ENCODE assay signal across 1 cellular context in the genomic region with DNA sequence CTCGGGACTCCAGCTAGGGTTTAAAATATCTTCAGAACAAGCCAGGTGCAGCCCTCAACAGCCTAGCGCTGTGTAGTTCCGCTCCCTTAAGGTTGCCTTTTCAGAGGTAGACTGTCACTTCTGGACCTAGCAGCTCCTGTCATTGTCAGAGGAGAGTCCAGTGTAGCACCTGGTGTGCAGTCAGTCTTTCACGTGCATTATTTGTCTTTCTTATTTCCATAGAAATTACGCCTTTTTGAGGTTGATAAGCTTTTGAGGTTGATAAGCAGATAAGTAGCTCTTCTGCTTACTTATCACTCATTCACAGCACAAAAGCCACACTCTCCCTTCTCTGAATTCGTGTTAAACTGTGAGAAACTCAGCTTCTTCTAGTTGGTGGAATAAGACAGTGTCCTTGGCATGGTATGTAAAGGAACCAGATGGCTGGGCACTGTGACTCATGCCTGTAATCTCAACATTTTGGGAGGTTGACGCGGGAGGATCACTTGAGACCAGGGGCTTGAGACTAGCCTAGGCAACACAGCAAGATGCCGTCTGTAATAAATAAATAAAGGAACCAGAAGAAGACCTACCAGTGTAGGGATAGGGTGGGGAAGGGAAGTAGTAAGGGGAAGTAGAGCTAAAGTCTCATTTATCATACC.
TF ChIP-seq lines count a peak whose summit lies in the region.

No MANE protein-coding gene starts in this region.

TF ChIP-seq in K562, 482 proteins besides CTCF, POLR2A, EP300 and RAD21 (continued from another document and continues in another):
- TF ChIP-seq ZNF398 (CRISPR knock-in tag; IDR thresholded peaks at IDR 0.05) (no peak), HDAC3 (IDR thresholded peaks at IDR 0.05; ENCODE audit: borderline replicate concordance, partially characterized antibody) (peak; percentile 60), EZH2 (IDR thresholded peaks at IDR 0.05; ENCODE audit: borderline replicate concordance, low read depth, low read length) (no peak), JUND (IDR thresholded peaks at IDR 0.05; ENCODE audit: borderline replicate concordance, low read depth, low read length) (peak; percentile 85), JUND (tag; IDR thresholded peaks at IDR 0.05; ENCODE audit: borderline replicate concordance, low read depth, low read length) (peak; percentile 75; the same call in 2 of the 3 replicates), ZNF232 (CRISPR knock-in tag; IDR thresholded peaks at IDR 0.05) (no peak), ARID1B (IDR thresholded peaks at IDR 0.05) (peak; percentile 95), ZNF512 (tag; IDR thresholded peaks at IDR 0.05) (no peak), ZKSCAN8 (CRISPR knock-in tag; IDR thresholded peaks at IDR 0.05) (no peak), MYC (IDR thresholded peaks at IDR 0.05; ENCODE audit: low read depth, low read length) (peak; percentile 55), MYC (CRISPR knock-in tag; IDR thresholded peaks at IDR 0.05; ENCODE audit: borderline replicate concordance, low read depth) (no peak), DACH1 (IDR thresholded peaks at IDR 0.05; ENCODE audit: partially characterized antibody) (peak; percentile 32), TAF9B (IDR thresholded peaks at IDR 0.05; ENCODE audit: partially characterized antibody) (no peak), SIRT6 (IDR thresholded peaks at IDR 0.05; ENCODE audit: low read depth, low read length) (no peak), MAFF (IDR thresholded peaks at IDR 0.05; ENCODE audit: low read length) (no peak), IRF1 (CRISPR knock-in tag; IDR thresholded peaks at IDR 0.05; ENCODE audit: borderline replicate concordance) (no peak), ZNF274 (IDR thresholded peaks at IDR 0.05; ENCODE audit: borderline replicate concordance, low read depth, low read length) (no peak), HSF4 (CRISPR knock-in tag; IDR thresholded peaks at IDR 0.05; ENCODE audit: borderline replicate concordance) (peak; percentile 14; the same call in 1 of the 2 replicates), CLOCK (CRISPR knock-in tag; IDR thresholded peaks at IDR 0.05; ENCODE audit: borderline replicate concordance) (no peak), THAP7 (CRISPR knock-in tag; IDR thresholded peaks at IDR 0.05) (no peak), DMBX1 (CRISPR knock-in tag; IDR thresholded peaks at IDR 0.05; ENCODE audit: borderline replicate concordance) (0 out of 2 replicates have a peak, but pooled peaks have one; percentile 34), ZNF561 (CRISPR knock-in tag; conservative IDR thresholded peaks at IDR 0.05) (no peak), HDAC2 (IDR thresholded peaks at IDR 0.05) (peak; percentile 39; the same call in 1 of the 2 replicates), STAG1 (CRISPR knock-in tag; IDR thresholded peaks at IDR 0.05; ENCODE audit: borderline replicate concordance) (no peak), ZNF830 (CRISPR knock-in tag; IDR thresholded peaks at IDR 0.05) (no peak), ELK3 (CRISPR knock-in tag; IDR thresholded peaks at IDR 0.05) (no peak), TEAD2 (tag; IDR thresholded peaks at IDR 0.05) (no peak), THRAP3 (IDR thresholded peaks at IDR 0.05; ENCODE audit: borderline replicate concordance) (no peak), MECOM (CRISPR knock-in tag; IDR thresholded peaks at IDR 0.05) (peak; percentile 93), ZNF511 (CRISPR knock-in tag; IDR thresholded peaks at IDR 0.05) (no peak), ARNT (IDR thresholded peaks at IDR 0.05) (0 out of 4 replicates have a peak, but pooled peaks of 1 of the 2 experiments have one; percentile 35), FOXK2 (conservative IDR thresholded peaks at IDR 0.05 in 1 of 2, IDR thresholded peaks at IDR 0.05 in 1 of 2; ENCODE audit: low read depth in 2 of 2) (0 out of 4 replicates have a peak, but pooled peaks of 1 of the 2 experiments have one; percentile 8), SMAD4 (CRISPR knock-in tag; conservative IDR thresholded peaks at IDR 0.05) (peak; percentile 76), MNT (conservative IDR thresholded peaks at IDR 0.05) (peak in 1 of 2 experiments; percentile 66; a peak in 3 of 4 replicates), BMI1 (IDR thresholded peaks at IDR 0.05; ENCODE audit: low read length) (no peak), SAFB (IDR thresholded peaks at IDR 0.05; ENCODE audit: borderline replicate concordance, low read depth, low read length) (no peak), LEF1 (IDR thresholded peaks at IDR 0.05) (peak; percentile 21; the same call in 1 of the 2 replicates), ZBTB7A (IDR thresholded peaks at IDR 0.05; ENCODE audit: borderline replicate concordance, control insufficient read depth, low read depth, low read length) (no peak), CTBP1 (IDR thresholded peaks at IDR 0.05; ENCODE audit: borderline replicate concordance) (peak; percentile 80; the same call in 1 of the 2 replicates), TGIF2 (CRISPR knock-in tag; IDR thresholded peaks at IDR 0.05) (0 out of 2 replicates have a peak, but pooled peaks have one; percentile 23), KLF6 (CRISPR knock-in tag; IDR thresholded peaks at IDR 0.05; ENCODE audit: borderline replicate concordance) (no peak), ELF1 (tag; IDR thresholded peaks at IDR 0.05) (no peak), CBFB (CRISPR knock-in tag; IDR thresholded peaks at IDR 0.05) (0 out of 2 replicates have a peak, but pooled peaks have one; percentile 26)
- TF ChIP-seq, protein P1, sequence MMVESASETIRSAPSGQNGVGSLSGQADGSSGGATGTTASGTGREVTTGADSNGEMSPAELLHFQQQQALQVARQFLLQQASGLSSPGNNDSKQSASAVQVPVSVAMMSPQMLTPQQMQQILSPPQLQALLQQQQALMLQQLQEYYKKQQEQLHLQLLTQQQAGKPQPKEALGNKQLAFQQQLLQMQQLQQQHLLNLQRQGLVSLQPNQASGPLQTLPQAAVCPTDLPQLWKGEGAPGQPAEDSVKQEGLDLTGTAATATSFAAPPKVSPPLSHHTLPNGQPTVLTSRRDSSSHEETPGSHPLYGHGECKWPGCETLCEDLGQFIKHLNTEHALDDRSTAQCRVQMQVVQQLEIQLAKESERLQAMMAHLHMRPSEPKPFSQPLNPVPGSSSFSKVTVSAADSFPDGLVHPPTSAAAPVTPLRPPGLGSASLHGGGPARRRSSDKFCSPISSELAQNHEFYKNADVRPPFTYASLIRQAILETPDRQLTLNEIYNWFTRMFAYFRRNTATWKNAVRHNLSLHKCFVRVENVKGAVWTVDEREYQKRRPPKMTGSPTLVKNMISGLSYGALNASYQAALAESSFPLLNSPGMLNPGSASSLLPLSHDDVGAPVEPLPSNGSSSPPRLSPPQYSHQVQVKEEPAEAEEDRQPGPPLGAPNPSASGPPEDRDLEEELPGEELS (CRISPR knock-in tag; IDR thresholded peaks at IDR 0.05; ENCODE audit: borderline replicate concordance): no peak
- TF ChIP-seq, protein P2, sequence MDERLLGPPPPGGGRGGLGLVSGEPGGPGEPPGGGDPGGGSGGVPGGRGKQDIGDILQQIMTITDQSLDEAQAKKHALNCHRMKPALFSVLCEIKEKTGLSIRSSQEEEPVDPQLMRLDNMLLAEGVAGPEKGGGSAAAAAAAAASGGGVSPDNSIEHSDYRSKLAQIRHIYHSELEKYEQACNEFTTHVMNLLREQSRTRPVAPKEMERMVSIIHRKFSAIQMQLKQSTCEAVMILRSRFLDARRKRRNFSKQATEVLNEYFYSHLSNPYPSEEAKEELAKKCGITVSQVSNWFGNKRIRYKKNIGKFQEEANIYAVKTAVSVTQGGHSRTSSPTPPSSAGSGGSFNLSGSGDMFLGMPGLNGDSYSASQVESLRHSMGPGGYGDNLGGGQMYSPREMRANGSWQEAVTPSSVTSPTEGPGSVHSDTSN (CRISPR knock-in tag; IDR thresholded peaks at IDR 0.05; ENCODE audit: low read depth): no peak
- TF ChIP-seq, protein P2 (tag; conservative IDR thresholded peaks at IDR 0.05; ENCODE audit: low read depth): no peak
